Comparison of ENCODE assay signal across 8 cellular contexts in the genomic region with DNA sequence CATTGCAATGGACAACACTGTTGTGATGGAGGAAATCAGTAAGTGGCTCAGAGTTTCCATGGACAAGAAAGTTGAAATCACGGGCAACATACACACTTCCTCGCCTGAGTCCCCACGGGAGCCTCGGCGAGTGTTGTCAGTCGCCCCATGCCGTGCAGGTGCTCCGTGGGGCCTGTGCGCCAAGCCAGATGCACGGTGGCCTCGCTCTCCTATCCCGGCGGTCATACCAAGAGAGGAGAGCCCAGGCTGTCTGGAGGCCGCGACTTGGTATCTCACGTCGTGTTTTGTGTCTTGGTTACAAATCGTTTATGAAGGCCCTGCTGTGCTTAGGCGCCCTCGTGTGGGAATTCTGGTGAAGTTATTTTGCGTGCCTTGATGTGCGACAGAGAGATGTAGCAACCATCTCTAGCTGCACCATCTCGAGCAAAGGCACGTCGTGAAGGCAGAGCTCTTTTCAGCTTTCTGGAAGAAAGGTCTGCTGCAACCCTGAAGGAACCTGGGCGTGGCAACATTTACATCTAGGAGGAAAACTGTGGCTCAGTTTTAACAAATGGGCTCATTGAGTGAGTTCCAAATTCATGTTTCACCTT. TPM values are rescaled to one million over a fixed set of nuclear protein-coding genes. Genes with fewer than 3 reads are reported as not detected.
DNase-seq lines count a peak whose midpoint lies in the region; ATAC-seq and TF ChIP-seq lines count a peak whose summit lies in the region.

No MANE protein-coding gene starts in this region.

- ATAC-seq in GM21528 (IDR thresholded peaks at IDR 0.05; ENCODE audit: low FRiP score, unreplicated experiment) (no peak), HG02763 (IDR thresholded peaks at IDR 0.05; ENCODE audit: unreplicated experiment) (no peak)

- DNase-seq in NCI-H446 (lab: John Stamatoyannopoulos, UW) (peak; percentile 22 to 43), NCI-H446 treated with DMSO at 0.1 percent for 48 hours (lab: John Stamatoyannopoulos, UW) (no peak), NCI-H1105 treated with DMSO at 0.1 percent for 48 hours (lab: John Stamatoyannopoulos, UW) (peak; percentile 26), fibroblast of gingiva (ENCODE audit: low read depth) (peak; percentile 75), nephron progenitor cell (peak; percentile 52)
- DNase-seq in activated CD4-positive, alpha-beta T cell treated with anti-CD3 and anti-CD28 coated beads, Interleukin-2, amount 10 ng/mL, durations not matched to agents 24 days and 14 days = peak; percentile 83

- no peaks in the 10 kb centered on the region for H3K9me3 Mint-ChIP-seq in activated CD4-positive, alpha-beta T cell treated with anti-CD3 and anti-CD28 coated beads, Interleukin-2, amount 10 ng/mL, durations not matched to agents 24 days and 14 days
- H3K9me3 Mint-ChIP-seq in nephron progenitor cell = no peaks in the 10 kb centered on the region

- no peaks in the 10 kb centered on the region for H3K4me1 Mint-ChIP-seq in activated CD4-positive, alpha-beta T cell treated with anti-CD3 and anti-CD28 coated beads, Interleukin-2, amount 10 ng/mL, durations not matched to agents 24 days and 14 days
- peaks cover 10% of the 10 kb centered on the region for H3K4me1 Mint-ChIP-seq in nephron progenitor cell

- TF ChIP-seq CTCF in nephron progenitor cell (IDR thresholded peaks at IDR 0.05) = peak; percentile 55

- intact Hi-C loops in activated CD4-positive, alpha-beta T cell treated with anti-CD3 and anti-CD28 coated beads, Interleukin-2, amount 10 ng/mL, durations not matched to agents 24 days and 14 days (cut with micrococcal nuclease) = no loop called here

- no peak overlapping the region for H3K4me3 Mint-ChIP-seq in activated CD4-positive, alpha-beta T cell treated with anti-CD3 and anti-CD28 coated beads, Interleukin-2, amount 10 ng/mL, durations not matched to agents 24 days and 14 days
- H3K4me3 Mint-ChIP-seq in nephron progenitor cell = no peak overlapping the region

- H3K27ac Mint-ChIP-seq in activated CD4-positive, alpha-beta T cell treated with anti-CD3 and anti-CD28 coated beads, Interleukin-2, amount 10 ng/mL, durations not matched to agents 24 days and 14 days = no peak overlapping the region
- H3K27ac Mint-ChIP-seq in nephron progenitor cell = no peak overlapping the region

- H3K27me3 Mint-ChIP-seq in activated CD4-positive, alpha-beta T cell treated with anti-CD3 and anti-CD28 coated beads, Interleukin-2, amount 10 ng/mL, durations not matched to agents 24 days and 14 days = no peaks in the 10 kb centered on the region
- no peaks in the 10 kb centered on the region for H3K27me3 Mint-ChIP-seq in nephron progenitor cell (ENCODE audit: low read depth, poor library complexity)

- H3K36me3 Mint-ChIP-seq in activated CD4-positive, alpha-beta T cell treated with anti-CD3 and anti-CD28 coated beads, Interleukin-2, amount 10 ng/mL, durations not matched to agents 24 days and 14 days (ENCODE audit: low read depth) = peaks cover 41% of the 10 kb centered on the region
- peaks cover 34% of the 10 kb centered on the region for H3K36me3 Mint-ChIP-seq in nephron progenitor cell (ENCODE audit: low read depth)

RNA-seq across cellular contexts. Expression of gene ATG4B, which starts 21.8 kb away (rescaled TPM):
- total RNA-seq in activated CD4-positive, alpha-beta T cell treated with anti-CD3 and anti-CD28 coated beads, Interleukin-2, amount 10 ng/mL, durations not matched to agents 24 days and 14 days = 109 and 115 TPM in 2 replicates

RNA-seq across cellular contexts. Expression of gene THAP4, which starts 22.3 kb away (rescaled TPM):
- total RNA-seq in activated CD4-positive, alpha-beta T cell treated with anti-CD3 and anti-CD28 coated beads, Interleukin-2, amount 10 ng/mL, durations not matched to agents 24 days and 14 days = 62.0 and 63.9 TPM in 2 replicates

RNA-seq across cellular contexts. Expression of gene DTYMK, which starts 27.4 kb away (rescaled TPM):
- 110 and 111 TPM in 2 replicates for total RNA-seq in activated CD4-positive, alpha-beta T cell treated with anti-CD3 and anti-CD28 coated beads, Interleukin-2, amount 10 ng/mL, durations not matched to agents 24 days and 14 days

RNA-seq across cellular contexts. Expression of gene ING5, which starts 42.6 kb away (rescaled TPM):
- 51.3 and 55.3 TPM in 2 replicates for total RNA-seq in activated CD4-positive, alpha-beta T cell treated with anti-CD3 and anti-CD28 coated beads, Interleukin-2, amount 10 ng/mL, durations not matched to agents 24 days and 14 days
